ENCODE assay signal across 13 cellular contexts in the genomic region with DNA sequence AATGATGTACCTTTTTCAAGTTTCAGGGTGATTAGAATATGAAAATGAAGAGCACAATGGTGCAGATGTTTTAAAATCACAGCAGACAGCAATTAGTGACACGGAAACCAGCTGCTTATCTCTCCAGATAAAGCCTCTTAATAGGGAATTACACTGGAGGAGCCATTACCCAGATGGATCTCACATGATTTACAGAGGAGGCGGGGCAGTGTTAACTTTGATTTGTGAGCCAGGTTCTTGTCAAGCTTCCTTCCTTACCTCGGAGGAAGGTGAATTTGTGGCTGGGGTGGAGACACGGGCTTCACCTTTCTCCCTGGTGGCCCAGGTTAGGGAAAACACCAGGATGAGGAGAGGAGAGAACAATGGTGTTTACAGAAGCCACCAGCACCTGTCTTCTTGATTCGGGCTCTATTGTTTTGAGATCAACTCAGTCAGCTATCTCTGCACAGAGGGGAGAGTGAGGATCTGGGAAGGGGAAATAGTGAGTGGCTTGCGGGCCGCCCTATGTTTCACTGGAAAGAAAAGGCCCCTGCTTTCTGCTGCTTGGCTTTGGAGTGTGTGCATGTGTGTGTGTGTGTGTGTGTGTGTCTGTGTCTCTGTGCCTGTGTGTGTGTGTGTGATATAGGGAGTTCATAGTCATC.
A peak's percentile ranks its signal among the peaks of the same experiment; 100 is the strongest.
DNase-seq lines count a peak whose midpoint lies in the region; FAIRE-seq and TF ChIP-seq lines count a peak whose summit lies in the region.
"Had no signal": no experiment of that assay in that cellular context is flagged by ENCODE, and none has a peak within 500 bp of the region (broad histone marks: within the 10 kb centered on the region; RNA-seq: fewer than 3 reads in every experiment).

No MANE protein-coding gene starts in this region.

- H3K27ac ChIP-seq in stomach (peak overlapping the region in 3 of 5 donors; percentile 19 to 57 (median 40)), vagina (no peak overlapping the region)
- H3K27ac ChIP-seq: heart right ventricle, uterus had no signal

- H3K4me3 ChIP-seq in stomach, result no peak overlapping the region
- no peak overlapping the region for H3K4me3 ChIP-seq in vagina
- H3K4me3 ChIP-seq: uterus had no signal

- H3K4me1 ChIP-seq in stomach (peaks cover 0 to 41% (median 17%) of the 10 kb centered on the region in 4 donors), vagina (peaks cover 18% of the 10 kb centered on the region)
- H3K4me1 ChIP-seq: uterus had no signal

- TF ChIP-seq EP300 in stomach (IDR thresholded peaks at IDR 0.05), result no peak

- H3K27me3 Mint-ChIP-seq in glutamatergic neuron (ENCODE audit: unreplicated experiment), result peaks cover 2% of the 10 kb centered on the region

- in situ Hi-C loops in GM13977 (cut with MboI; ENCODE audit: low pct_unique_long_range_greater_than_20kb, low sequenced_read_pairs, unreplicated experiment), result no loop called here

- peaks cover 5% of the 10 kb centered on the region for H3K36me3 Mint-ChIP-seq in glutamatergic neuron (ENCODE audit: unreplicated experiment)
- H3K36me3 Mint-ChIP-seq: activated naive CD8-positive, alpha-beta T cell had no signal

- TF ChIP-seq CTCF in glutamatergic neuron (IDR thresholded peaks at IDR 0.05; ENCODE audit: partially characterized antibody, unreplicated experiment) (no peak), stomach (IDR thresholded peaks at IDR 0.05) (no peak), vagina (IDR thresholded peaks at IDR 0.05) (no peak), GM13977 (IDR thresholded peaks at IDR 0.05; ENCODE audit: extremely low read depth, insufficient read depth, missing control alignments) (no peak)

- peaks cover 0 to 5% (median 2%) of the 10 kb centered on the region in 4 donors for H3K9me3 ChIP-seq in stomach
- H3K9me3 ChIP-seq in vagina, result no peaks in the 10 kb centered on the region
- H3K9me3 ChIP-seq: uterus had no signal

- peak overlapping the region; percentile 76 for H3K27ac Mint-ChIP-seq in glutamatergic neuron (ENCODE audit: unreplicated experiment)
- H3K27ac Mint-ChIP-seq: activated CD8-positive, alpha-beta T cell treated with anti-CD3 and anti-CD28 coated beads, Interleukin-2, amount 10 ng/mL, durations not matched to agents 7 days and 5 days; activated naive CD8-positive, alpha-beta T cell had no signal

- H3K4me3 Mint-ChIP-seq in glutamatergic neuron (ENCODE audit: unreplicated experiment), result peak overlapping the region; percentile 13
- H3K4me3 Mint-ChIP-seq: activated CD8-positive, alpha-beta T cell treated with anti-CD3 and anti-CD28 coated beads, Interleukin-2, amount 10 ng/mL, durations not matched to agents 7 days and 5 days; activated naive CD8-positive, alpha-beta T cell had no signal

- H3K27me3 ChIP-seq in stomach (no peaks in the 10 kb centered on the region), vagina (no peaks in the 10 kb centered on the region)
- H3K27me3 ChIP-seq: heart right ventricle, uterus had no signal

- intact Hi-C loops in stomach (cut with DNase I; ENCODE audit: low total_unique reads) (no loop called here), vagina (cut with DNase I) (no loop called here)

- TF ChIP-seq POLR2A in stomach (IDR thresholded peaks at IDR 0.05) (no peak), GM12891 (IDR thresholded peaks at IDR 0.05; ENCODE audit: low read depth, low read length) (no peak), vagina (IDR thresholded peaks at IDR 0.05) (no peak)

- H3K36me3 ChIP-seq in stomach (peaks cover 0 to 4% (median 0%) of the 10 kb centered on the region in 4 donors), vagina (no peaks in the 10 kb centered on the region)
- H3K36me3 ChIP-seq: heart right ventricle, uterus had no signal

- 38 to 56% (median 41%) methylated on average over 7 of the region's 7 CpGs for WGBS in stomach, 5 donors

- FAIRE-seq in GM12891 (lab: Jason Lieb, UNC), result no peak

- peaks cover 15% of the 10 kb centered on the region for H3K9me3 Mint-ChIP-seq in glutamatergic neuron (ENCODE audit: unreplicated experiment)

- peaks cover 17% of the 10 kb centered on the region for H3K4me1 Mint-ChIP-seq in glutamatergic neuron (ENCODE audit: low read depth, unreplicated experiment)

- DNase-seq in NCI-H1436 (lab: John Stamatoyannopoulos, UW) (peak; percentile 70), NCI-H526 (lab: John Stamatoyannopoulos, UW) (peak; percentile 2 to 17), glutamatergic neuron (no peak), stomach (peak; percentile 46), GM12891 (ENCODE audit: insufficient read length, low spot score) (no peak), vagina (ENCODE audit: extremely low spot score in 2 of 2) (no peak), GM13977 (ENCODE audit: low spot score) (no peak)
- DNase-seq: activated CD8-positive, alpha-beta T cell treated with anti-CD3 and anti-CD28 coated beads, Interleukin-2, amount 10 ng/mL, durations not matched to agents 7 days and 5 days; dermis blood vessel endothelial cell; DND-41; heart right ventricle; uterus had no signal

TF ChIP-seq in GM12891, 5 proteins besides CTCF, POLR2A, EP300 and RAD21:
- TF ChIP-seq POLR2AphosphoS5 (IDR thresholded peaks at IDR 0.05; ENCODE audit: low read depth, low read length), result no peak
- no peak for TF ChIP-seq TAF1 (IDR thresholded peaks at IDR 0.05; ENCODE audit: low read depth, low read length)
- TF ChIP-seq SPI1 (IDR thresholded peaks at IDR 0.05; ENCODE audit: low read depth, low read length), result no peak
- no peak for TF ChIP-seq PAX5 (IDR thresholded peaks at IDR 0.05; ENCODE audit: insufficient read depth, low read length, severe bottlenecking)
- TF ChIP-seq POU2F2 (IDR thresholded peaks at IDR 0.05; ENCODE audit: low read depth, low read length), result no peak

Comparison
In these comparisons a context has a peak if more than half of its experiments do, and no peak if none do; other contexts are left out.
1. DNase-seq: peak in NCI-H1436 (single experiment), NCI-H526 (2 of 2) and stomach (single experiment); none in glutamatergic neuron (single experiment), GM12891 (single experiment), vagina (0 of 2) and GM13977 (single experiment).